In the genomic region with DNA sequence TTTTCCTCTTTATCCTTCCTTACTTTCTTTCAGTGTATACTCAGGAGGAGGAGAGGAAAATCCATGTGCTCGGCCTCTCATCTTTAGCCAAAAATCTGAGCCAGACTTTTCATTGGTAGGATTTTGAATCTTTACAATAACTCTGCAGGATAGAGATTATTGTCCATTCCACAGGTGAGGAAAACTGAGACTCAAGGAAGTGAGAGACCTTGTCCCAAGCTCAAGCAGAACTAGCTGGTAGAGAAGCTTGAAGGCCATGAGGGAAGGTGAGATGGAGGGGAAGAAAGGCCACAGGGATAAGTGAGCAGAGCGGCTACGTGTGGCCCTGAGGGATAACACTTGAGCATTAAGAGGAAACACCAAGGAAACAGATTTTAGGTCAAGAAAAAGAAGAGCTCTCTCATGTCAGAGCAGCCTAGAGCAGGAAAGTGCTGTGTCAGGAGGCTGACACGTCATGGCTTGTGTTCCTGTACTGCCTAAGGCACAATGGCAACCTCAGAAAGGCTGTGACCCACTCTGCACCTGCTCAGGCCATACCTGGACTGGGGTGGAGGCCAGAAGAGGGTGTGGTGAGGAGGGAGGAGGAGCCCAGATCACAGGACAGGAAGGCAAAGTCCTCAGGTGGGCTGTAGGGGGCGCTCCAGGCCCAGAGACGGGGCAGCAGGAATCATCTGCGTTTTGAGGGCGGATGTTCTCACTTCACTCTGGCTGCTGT, we compare ENCODE assay signal across 8 cellular contexts. TPM values are rescaled to one million over a fixed set of nuclear protein-coding genes. Genes with fewer than 3 reads are reported as not detected.
DNase-seq lines count a peak whose midpoint lies in the region; ATAC-seq and TF ChIP-seq lines count a peak whose summit lies in the region.

No MANE protein-coding gene starts in this region.

- H3K27me3 ChIP-seq in BE2C: peaks cover 9% of the 10 kb centered on the region
- H3K27me3 ChIP-seq in SJSA1 (replicated peaks): no peaks in the 10 kb centered on the region; the same call in none of the 2 replicates

- no peaks in the 10 kb centered on the region for H3K9me3 ChIP-seq in BE2C
- 0 out of 2 replicates have a peak, but pooled peaks cover 2% of the 10 kb centered on the region for H3K9me3 ChIP-seq in SJSA1 (replicated peaks)

- H3K4me3 ChIP-seq in BE2C (ENCODE audit: low read depth, low read length) (no peak overlapping the region), SJSA1 (no peak overlapping the region)

- intact Hi-C loops in Right ventricle myocardium inferior (cut with DNase I): loop anchor here (1.0 kb wide), 1 partner anchor 126 kb away; no protein-coding TSS in a partner anchor

- DNase-seq in BE2C (peak; percentile 77), HT-29 (ENCODE audit: low spot score) (peak; percentile 88), SJSA1 (ENCODE audit: low read depth in 1 of 2, low spot score in 2 of 2) (peak; percentile 47 to 70), Right ventricle myocardium inferior (ENCODE audit: missing footprints) (peak; percentile 83), putamen (ENCODE audit: low spot score) (peak; percentile 36), GOT3 (lab: John Stamatoyannopoulos, UW) (no peak)
- peak; percentile 64 to 80 (median 70) for DNase-seq in activated naive CD4-positive, alpha-beta T cell (lab: John Stamatoyannopoulos, UW)

- TF ChIP-seq CTCF in BE2C (IDR thresholded peaks at IDR 0.05; ENCODE audit: low read depth, low read length): peak; percentile 90

- H3K36me3 ChIP-seq in BE2C (no peaks in the 10 kb centered on the region), SJSA1 (no peaks in the 10 kb centered on the region)

- ATAC-seq in GM19372 (IDR thresholded peaks at IDR 0.05; ENCODE audit: low read depth, unreplicated experiment): peak; percentile 61
- ATAC-seq in Right ventricle myocardium inferior: peak; percentile 80

- H3K4me1 ChIP-seq in BE2C: no peaks in the 10 kb centered on the region
- no peaks in the 10 kb centered on the region for H3K4me1 ChIP-seq in SJSA1 (replicated peaks)

- H3K27ac ChIP-seq in SJSA1: no peak overlapping the region

RNA-seq across cellular contexts. Expression of gene MT4, which starts 11.9 kb away (rescaled TPM):
- not detected for polyA plus RNA-seq in BE2C (2012; ENCODE audit: insufficient read depth, insufficient read length, low read depth)
- not detected in 2 replicates for total RNA-seq in HT-29 (2014; rRNA removed; shearing (Covaris generic))
- total RNA-seq in SJSA1 (2014; rRNA removed; shearing (Covaris generic)): not detected in 2 replicates
- total RNA-seq in Right ventricle myocardium inferior: not detected

RNA-seq across cellular contexts. Expression of gene MT3, which starts 12.6 kb away (rescaled TPM):
- polyA plus RNA-seq in BE2C (2012; ENCODE audit: insufficient read depth, insufficient read length, low read depth): not detected
- 3.5 TPM in 1 of 2 replicates, not detected in the other for total RNA-seq in HT-29 (2014; rRNA removed; shearing (Covaris generic))
- total RNA-seq in SJSA1 (2014; rRNA removed; shearing (Covaris generic)): not detected in 2 replicates
- total RNA-seq in Right ventricle myocardium inferior: 5.9 TPM

RNA-seq across cellular contexts. Expression of gene MT2A, which starts 31.6 kb away (rescaled TPM):
- 30.8 TPM for polyA plus RNA-seq in BE2C (2012; ENCODE audit: insufficient read depth, insufficient read length, low read depth)
- total RNA-seq in HT-29 (2014; rRNA removed; shearing (Covaris generic)): 44.1 and 51.4 TPM in 2 replicates
- total RNA-seq in SJSA1 (2014; rRNA removed; shearing (Covaris generic)): 48.4 and 69.6 TPM in 2 replicates
- total RNA-seq in Right ventricle myocardium inferior: 95.2 TPM

RNA-seq across cellular contexts. Expression of gene MT1E, which starts 48.8 kb away (rescaled TPM):
- not detected for polyA plus RNA-seq in BE2C (2012; ENCODE audit: insufficient read depth, insufficient read length, low read depth)
- 493 and 525 TPM in 2 replicates for total RNA-seq in HT-29 (2014; rRNA removed; shearing (Covaris generic))
- total RNA-seq in SJSA1 (2014; rRNA removed; shearing (Covaris generic)): 63.9 and 155 TPM in 2 replicates
- 136 TPM for total RNA-seq in Right ventricle myocardium inferior

RNA-seq across cellular contexts. Expression of gene MT1M, which starts 55.7 kb away (rescaled TPM):
- polyA plus RNA-seq in BE2C (2012; ENCODE audit: insufficient read depth, insufficient read length, low read depth): not detected
- not detected in 2 replicates for total RNA-seq in HT-29 (2014; rRNA removed; shearing (Covaris generic))
- total RNA-seq in SJSA1 (2014; rRNA removed; shearing (Covaris generic)): 0.74 and 7.0 TPM in 2 replicates
- total RNA-seq in Right ventricle myocardium inferior: 6.7 TPM
